ENCODE assay signal across 1 cellular context in the genomic region with DNA sequence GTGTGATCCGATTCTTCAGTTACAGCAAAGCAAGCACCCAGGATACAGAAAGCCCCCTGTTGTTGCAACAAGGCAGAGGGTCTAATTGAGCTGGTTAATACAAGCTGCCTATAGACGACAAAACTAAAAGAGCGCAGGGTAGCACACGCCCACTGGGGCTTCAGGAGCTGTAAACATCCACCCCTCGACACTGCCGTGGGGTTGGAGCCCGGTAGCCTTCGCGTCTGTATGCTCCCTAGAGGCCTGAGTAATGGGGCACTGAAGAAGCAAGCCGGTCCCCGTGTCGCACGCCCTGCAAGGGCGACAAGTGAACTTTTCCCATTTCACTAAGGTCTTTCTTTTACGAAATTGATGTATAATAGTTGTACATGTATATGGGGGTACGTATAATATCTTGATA.
TF ChIP-seq lines count a peak whose summit lies in the region.

No MANE protein-coding gene starts in this region.

TF ChIP-seq in GM23338, 12 proteins besides CTCF, POLR2A, EP300 and RAD21:
- TF ChIP-seq ZNF114 (CRISPR knock-in tag; IDR thresholded peaks at IDR 0.05) (no peak), POLR2AphosphoS5 (IDR thresholded peaks at IDR 0.05; ENCODE audit: low read depth) (no peak), CREB1 (CRISPR knock-in tag; IDR thresholded peaks at IDR 0.05; ENCODE audit: low read depth) (no peak), ZNF462 (CRISPR knock-in tag; IDR thresholded peaks at IDR 0.05) (no peak), NANOG (IDR thresholded peaks at IDR 0.05; ENCODE audit: borderline replicate concordance) (no peak), JUNB (IDR thresholded peaks at IDR 0.05; ENCODE audit: unreplicated experiment) (no peak), EZH2phosphoT487 (IDR thresholded peaks at IDR 0.05; ENCODE audit: unreplicated experiment) (no peak), EZH2 (IDR thresholded peaks at IDR 0.05; ENCODE audit: low read depth, unreplicated experiment) (no peak), ZNF331 (CRISPR knock-in tag; IDR thresholded peaks at IDR 0.05; ENCODE audit: low read depth) (no peak), STAT1 (IDR thresholded peaks at IDR 0.05; ENCODE audit: unreplicated experiment) (no peak)
- TF ChIP-seq, protein P1, sequence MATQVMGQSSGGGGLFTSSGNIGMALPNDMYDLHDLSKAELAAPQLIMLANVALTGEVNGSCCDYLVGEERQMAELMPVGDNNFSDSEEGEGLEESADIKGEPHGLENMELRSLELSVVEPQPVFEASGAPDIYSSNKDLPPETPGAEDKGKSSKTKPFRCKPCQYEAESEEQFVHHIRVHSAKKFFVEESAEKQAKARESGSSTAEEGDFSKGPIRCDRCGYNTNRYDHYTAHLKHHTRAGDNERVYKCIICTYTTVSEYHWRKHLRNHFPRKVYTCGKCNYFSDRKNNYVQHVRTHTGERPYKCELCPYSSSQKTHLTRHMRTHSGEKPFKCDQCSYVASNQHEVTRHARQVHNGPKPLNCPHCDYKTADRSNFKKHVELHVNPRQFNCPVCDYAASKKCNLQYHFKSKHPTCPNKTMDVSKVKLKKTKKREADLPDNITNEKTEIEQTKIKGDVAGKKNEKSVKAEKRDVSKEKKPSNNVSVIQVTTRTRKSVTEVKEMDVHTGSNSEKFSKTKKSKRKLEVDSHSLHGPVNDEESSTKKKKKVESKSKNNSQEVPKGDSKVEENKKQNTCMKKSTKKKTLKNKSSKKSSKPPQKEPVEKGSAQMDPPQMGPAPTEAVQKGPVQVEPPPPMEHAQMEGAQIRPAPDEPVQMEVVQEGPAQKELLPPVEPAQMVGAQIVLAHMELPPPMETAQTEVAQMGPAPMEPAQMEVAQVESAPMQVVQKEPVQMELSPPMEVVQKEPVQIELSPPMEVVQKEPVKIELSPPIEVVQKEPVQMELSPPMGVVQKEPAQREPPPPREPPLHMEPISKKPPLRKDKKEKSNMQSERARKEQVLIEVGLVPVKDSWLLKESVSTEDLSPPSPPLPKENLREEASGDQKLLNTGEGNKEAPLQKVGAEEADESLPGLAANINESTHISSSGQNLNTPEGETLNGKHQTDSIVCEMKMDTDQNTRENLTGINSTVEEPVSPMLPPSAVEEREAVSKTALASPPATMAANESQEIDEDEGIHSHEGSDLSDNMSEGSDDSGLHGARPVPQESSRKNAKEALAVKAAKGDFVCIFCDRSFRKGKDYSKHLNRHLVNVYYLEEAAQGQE (IDR thresholded peaks at IDR 0.05; ENCODE audit: unreplicated experiment), result no peak
- TF ChIP-seq, protein P2, sequence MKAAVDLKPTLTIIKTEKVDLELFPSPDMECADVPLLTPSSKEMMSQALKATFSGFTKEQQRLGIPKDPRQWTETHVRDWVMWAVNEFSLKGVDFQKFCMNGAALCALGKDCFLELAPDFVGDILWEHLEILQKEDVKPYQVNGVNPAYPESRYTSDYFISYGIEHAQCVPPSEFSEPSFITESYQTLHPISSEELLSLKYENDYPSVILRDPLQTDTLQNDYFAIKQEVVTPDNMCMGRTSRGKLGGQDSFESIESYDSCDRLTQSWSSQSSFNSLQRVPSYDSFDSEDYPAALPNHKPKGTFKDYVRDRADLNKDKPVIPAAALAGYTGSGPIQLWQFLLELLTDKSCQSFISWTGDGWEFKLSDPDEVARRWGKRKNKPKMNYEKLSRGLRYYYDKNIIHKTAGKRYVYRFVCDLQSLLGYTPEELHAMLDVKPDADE (IDR thresholded peaks at IDR 0.05), result no peak
